13 cellular contexts compared by ENCODE assay signal in the genomic region with DNA sequence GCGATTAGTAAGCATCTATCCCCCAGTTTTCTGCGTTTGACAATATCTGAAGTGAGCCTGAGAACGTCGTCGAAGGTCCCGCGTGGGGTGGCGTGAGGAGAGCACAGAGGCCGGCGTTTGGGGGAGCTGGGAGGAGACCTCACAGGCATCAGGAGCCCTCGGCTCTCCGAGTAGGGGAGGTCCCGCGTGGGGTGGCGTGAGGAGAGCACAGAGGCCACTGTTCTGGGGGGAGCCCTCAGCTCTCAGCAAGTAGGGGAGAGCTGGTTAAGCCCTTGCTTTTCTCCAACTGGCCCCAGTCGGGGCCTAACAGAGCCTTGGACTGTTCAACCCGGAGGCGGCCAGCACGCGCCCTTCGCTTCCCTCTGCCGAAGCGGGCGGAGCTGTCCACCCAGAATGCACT.
"Had no signal": no experiment of that assay in that cellular context is flagged by ENCODE, and none has a peak within 500 bp of the region (broad histone marks: within the 10 kb centered on the region; RNA-seq: fewer than 3 reads in every experiment).

No MANE protein-coding gene starts in this region.

- H3K27ac ChIP-seq: ascending aorta, colonic mucosa, foreskin keratinocyte, skin epidermis had no signal

- H3K27ac Mint-ChIP-seq: activated CD4-positive, alpha-beta memory T cell treated with anti-CD3 and anti-CD28 coated beads, Interleukin-2, amount 10 ng/mL, durations not matched to agents 7 days and 5 days had no signal

- H3K9me3 Mint-ChIP-seq: activated CD4-positive, alpha-beta memory T cell treated with anti-CD3 and anti-CD28 coated beads, Interleukin-2, amount 10 ng/mL, durations not matched to agents 7 days and 5 days had no signal

- H3K4me3 Mint-ChIP-seq: activated CD4-positive, alpha-beta memory T cell treated with anti-CD3 and anti-CD28 coated beads, Interleukin-2, amount 10 ng/mL, durations not matched to agents 7 days and 5 days had no signal

- H3K9me3 ChIP-seq: ascending aorta, colonic mucosa, tibial nerve had no signal

- ATAC-seq: foreskin keratinocyte, left lobe of liver had no signal

- H3K4me3 ChIP-seq: ascending aorta, colonic mucosa, skin epidermis, tibial nerve had no signal

- H3K36me3 ChIP-seq: colonic mucosa had no signal

- DNase-seq: activated CD4-positive, alpha-beta memory T cell treated with anti-CD3 and anti-CD28 coated beads, Interleukin-2, amount 10 ng/mL, durations not matched to agents 7 days and 5 days; activated CD4-positive, alpha-beta T cell treated with anti-CD3 and anti-CD28 coated beads for 1 hour; activated CD8-positive, alpha-beta memory T cell treated with anti-CD3 and anti-CD28 coated beads, Interleukin-2, amount 50 U/mL, for 48 hours; activated gamma-delta T cell treated with Interleukin-2 at 50 U/mL for 16 hours; colonic mucosa; effector CD4-positive, alpha-beta T cell; foreskin keratinocyte; mesendoderm; T-helper 2 cell had no signal

- H3K4me1 ChIP-seq: colonic mucosa, foreskin keratinocyte had no signal

- H3K27me3 ChIP-seq: ascending aorta, colonic mucosa, tibial nerve had no signal
